ENCODE assay signal across 8 cellular contexts in the genomic region with DNA sequence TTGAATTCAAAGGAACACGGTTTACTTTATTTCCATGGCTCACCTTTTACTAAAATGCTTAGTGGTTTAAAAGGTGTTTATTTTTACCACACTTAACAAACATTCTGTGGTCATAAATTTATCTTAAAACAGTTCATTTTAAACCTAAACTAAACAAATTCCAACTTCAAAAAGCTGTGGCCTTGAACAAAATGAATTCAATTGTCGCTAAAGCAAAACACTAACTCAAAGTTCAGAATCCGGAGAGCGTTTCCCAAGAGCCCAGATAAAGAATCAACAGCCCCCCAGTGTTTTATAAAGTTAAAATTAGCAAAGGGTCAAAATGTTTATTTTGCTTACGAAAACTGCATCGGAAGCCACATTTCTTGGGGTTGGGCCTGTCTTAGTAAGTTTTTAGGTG. TPM values are rescaled to one million over a fixed set of nuclear protein-coding genes. Genes with fewer than 3 reads are reported as not detected.
DNase-seq lines count a peak whose midpoint lies in the region; TF ChIP-seq lines count a peak whose summit lies in the region.

No MANE protein-coding gene starts in this region.

- H3K79me2 ChIP-seq in PC-9 (ENCODE audit: low read depth) (peaks cover 64% of the 10 kb centered on the region), trophoblast cell (ENCODE audit: control insufficient read depth, insufficient read depth, low read length, poor library complexity) (peaks cover 27% of the 10 kb centered on the region)

- intact Hi-C loops in PC-9 (cut with micrococcal nuclease; ENCODE audit: unreplicated experiment) = loop anchor here (2.0 kb wide), 2 partner anchors 91 to 107 kb away; no protein-coding TSS in a partner anchor
- intact Hi-C loops in esophagus muscularis mucosa (cut with DNase I) = loop anchor here (5.0 to 10.0 kb wide), 3 partner anchors 57 to 97 kb away; no protein-coding TSS in a partner anchor

- WGBS in esophagus muscularis mucosa = 1% methylated on average over 6 of the region's 6 CpGs
- WGBS in trophoblast cell (ENCODE audit: extremely low coverage, insufficient coverage, insufficient read length) = no CpG with 5 or more reads among the region's 6 CpGs

- H3K36me3 ChIP-seq in PC-9 (ENCODE audit: low read depth) (peaks cover 15% of the 10 kb centered on the region), esophagus muscularis mucosa (peaks cover 0 to 2% (median 2%) of the 10 kb centered on the region in 4 donors), trophoblast cell (ENCODE audit: control insufficient read depth in 1 of 2, insufficient read depth in 2 of 2, low read length in 2 of 2) (peaks cover 3 to 7% of the 10 kb centered on the region in 2 experiments)

- H4K12ac ChIP-seq in trophoblast cell (ENCODE audit: low read depth, low read length) = no peak overlapping the region

- peaks cover 5% of the 10 kb centered on the region; the same call in 1 of the 2 replicates for H3F3A ChIP-seq in PC-9 (ENCODE audit: insufficient read depth, low read depth)

- no peaks in the 10 kb centered on the region for H3K9me2 ChIP-seq in PC-9 (ENCODE audit: insufficient read depth)

- TF ChIP-seq EP300 in esophagus muscularis mucosa (IDR thresholded peaks at IDR 0.05) = no peak

- H2BK12ac ChIP-seq in trophoblast cell (ENCODE audit: low read length) = no peak overlapping the region

- H3K4me2 ChIP-seq in PC-9 (peak overlapping the region; percentile 95), trophoblast cell (ENCODE audit: low read length) (peak overlapping the region; percentile 68)

- H3K27ac ChIP-seq in PC-9 (peak overlapping the region; percentile 94; the same call in 1 of the 2 replicates), esophagus muscularis mucosa (replicated peaks in 1 of 4) (peak overlapping the region; percentile 87 to 97 (median 94)), trophoblast cell (ENCODE audit: low read depth, low read length) (peak overlapping the region; percentile 77)

- no peak overlapping the region for H4K91ac ChIP-seq in trophoblast cell (ENCODE audit: low read depth, low read length)

- H3K14ac ChIP-seq in trophoblast cell (ENCODE audit: low read length) = no peak overlapping the region

- TF ChIP-seq CTCF in PC-9 (conservative IDR thresholded peaks at IDR 0.05) (no peak), esophagus muscularis mucosa (IDR thresholded peaks at IDR 0.05) (no peak), GM10248 (IDR thresholded peaks at IDR 0.05; ENCODE audit: control extremely low read depth, extremely low read depth, low read depth, missing control alignments) (no peak)

- peak overlapping the region; percentile 66 for H3K4ac ChIP-seq in trophoblast cell (ENCODE audit: low read depth, low read length)

- H3K9me3 ChIP-seq in PC-9 (ENCODE audit: insufficient read depth, low read depth) (no peaks in the 10 kb centered on the region), esophagus muscularis mucosa (no peaks in the 10 kb centered on the region), trophoblast cell (ENCODE audit: insufficient read depth, low read depth, low read length) (no peaks in the 10 kb centered on the region)

- H2BK120ac ChIP-seq in trophoblast cell (ENCODE audit: insufficient read depth, low read length, poor library complexity) = no peak overlapping the region

- H4K8ac ChIP-seq in trophoblast cell (ENCODE audit: low read depth, low read length) = no peak overlapping the region

- H3K27me3 ChIP-seq in PC-9 (ENCODE audit: insufficient read depth, low read depth) = no peaks in the 10 kb centered on the region
- no peaks in the 10 kb centered on the region for H3K27me3 ChIP-seq in esophagus muscularis mucosa
- no peaks in the 10 kb centered on the region for H3K27me3 ChIP-seq in trophoblast cell (ENCODE audit: insufficient read depth, low read length)

- peaks cover 51% of the 10 kb centered on the region for H4K20me1 ChIP-seq in PC-9 (ENCODE audit: insufficient read depth)

- H3K79me1 ChIP-seq in trophoblast cell (ENCODE audit: low read length) = peaks cover 10% of the 10 kb centered on the region

- H3K4me3 ChIP-seq in PC-9 (peak overlapping the region; percentile 85), esophagus muscularis mucosa (peak overlapping the region; percentile 71 to 88 (median 74)), trophoblast cell (ENCODE audit: low read depth, low read length) (no peak overlapping the region)

- no peak overlapping the region for H2AFZ ChIP-seq in PC-9
- H2AFZ ChIP-seq in trophoblast cell (ENCODE audit: insufficient read depth, low read length, poor library complexity) = no peak overlapping the region

- no peak overlapping the region for H3K23ac ChIP-seq in trophoblast cell (ENCODE audit: low read length)

- CTCF ChIA-PET in PC-9 (lab: Charles Lee) = interaction anchor here (1.0 kb wide), 1 partner anchor 39 kb away, joined by 3 read pairs; no protein-coding TSS in a partner anchor
- CTCF ChIA-PET in HEK293T (lab: Yijun Ruan, JAX) = interaction anchor here (0.7 to 1.2 kb wide), 3 partner anchors 10 to 99 kb away, joined by 3 to 4 read pairs (median 3); no protein-coding TSS in a partner anchor
- CTCF ChIA-PET in GM10248 (lab: Yijun Ruan, JAX) = no interaction called here

- TF ChIP-seq POLR2A in esophagus muscularis mucosa (IDR thresholded peaks at IDR 0.05; ENCODE audit: low read depth) = no peak

- no peak overlapping the region for H3K18ac ChIP-seq in trophoblast cell (ENCODE audit: low read length)

- no peak overlapping the region for H2AK5ac ChIP-seq in trophoblast cell (ENCODE audit: low read length)

- no TSS peak for BruUV-seq in PC-9 (replicated peaks; lab: Mats Ljungman, UMichigan)

- H3K9ac ChIP-seq in trophoblast cell (ENCODE audit: low read length) = peak overlapping the region; percentile 93

- DNase-seq in EH (ENCODE audit: low read depth) (peak; percentile 19), PC-9 (no peak), esophagus muscularis mucosa (ENCODE audit: extremely low spot score) (no peak), trophoblast cell (no peak), HuH-7 (ENCODE audit: low spot score) (no peak), HEK293T (ENCODE audit: extremely low spot score) (no peak), GM10248 (ENCODE audit: extremely low spot score) (no peak), T-helper 9 cell (no peak)

- POLR2A ChIA-PET in PC-9 (lab: Charles Lee; ENCODE audit: unreplicated experiment) = no interaction called here
- POLR2A ChIA-PET in HEK293T (lab: Yijun Ruan, JAX) = interaction anchor here (0.6 to 2.1 kb wide), 7 partner anchors 9 to 146 kb away, joined by 3 to 8 read pairs (median 3); no protein-coding TSS in a partner anchor
- POLR2A ChIA-PET in GM10248 (lab: Yijun Ruan, JAX) = interaction anchor here (0.6 to 0.7 kb wide), 2 partner anchors 144 to 1098 kb away, joined by 3 to 4 read pairs; no protein-coding TSS in a partner anchor

- H2BK5ac ChIP-seq in trophoblast cell (ENCODE audit: low read depth, low read length, poor library complexity) = no peak overlapping the region

- H3K4me1 ChIP-seq in PC-9 (replicated peaks; ENCODE audit: insufficient read depth) (peaks cover 23% of the 10 kb centered on the region), esophagus muscularis mucosa (peaks cover 28 to 57% (median 53%) of the 10 kb centered on the region in 4 donors), trophoblast cell (ENCODE audit: control insufficient read depth in 1 of 2, insufficient read depth in 2 of 2, low read length in 2 of 2) (peaks cover 0 to 5% of the 10 kb centered on the region in 2 experiments)

TF ChIP-seq in HEK293T, 16 proteins besides CTCF, POLR2A, EP300 and RAD21:
- TF ChIP-seq ARNT (IDR thresholded peaks at IDR 0.05) (no peak), SP1 (IDR thresholded peaks at IDR 0.05) (no peak)

RNA-seq across cellular contexts. Expression of gene PUM1, which starts 1.4 kb away (rescaled TPM):
- total RNA-seq in PC-9 (2021) (99.2 and 117 TPM in 2 replicates), esophagus muscularis mucosa (100 to 1,000 TPM in 1 of 4 donors, 10 to 100 TPM in 3; 71.7 to 112 (median 83.0) TPM)
- polyA plus RNA-seq in trophoblast cell (2013) = 74.9 and 83.2 TPM in 2 replicates
